Comparison of ENCODE assay signal across 8 cellular contexts in the genomic region with DNA sequence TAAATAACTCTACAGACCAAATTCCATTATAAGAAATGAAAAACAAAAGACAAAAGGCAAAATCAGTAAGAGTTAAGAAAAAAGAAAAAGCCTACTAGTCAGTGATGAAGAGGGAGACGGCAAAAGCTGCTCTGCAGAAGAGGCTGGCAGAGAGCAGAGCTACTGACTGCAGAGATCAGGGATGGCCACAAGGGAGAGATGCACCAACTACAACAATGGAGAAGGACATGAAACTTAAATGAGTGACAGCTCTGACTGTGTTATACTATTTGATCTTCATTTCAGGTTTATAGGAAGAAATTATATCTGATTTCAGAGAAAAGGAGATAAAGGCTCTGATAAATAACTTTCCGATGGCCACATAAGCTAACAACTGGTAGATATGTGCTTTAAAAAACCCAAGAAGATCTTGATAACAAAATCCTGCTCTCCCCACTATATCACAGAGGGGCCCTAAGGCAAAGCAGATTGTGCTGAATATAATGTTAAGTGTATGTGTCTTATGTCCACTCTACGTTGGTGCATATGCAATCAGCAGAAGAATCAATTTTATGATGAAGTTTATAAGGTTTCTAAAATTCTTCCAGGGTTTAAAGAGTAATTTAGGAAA. TPM values are rescaled to one million over a fixed set of nuclear protein-coding genes. Genes with fewer than 3 reads are reported as not detected.
DNase-seq lines count a peak whose midpoint lies in the region; ATAC-seq and TF ChIP-seq lines count a peak whose summit lies in the region.

No MANE protein-coding gene starts in this region.

- H3K4me3 Mint-ChIP-seq in activated CD4-positive, alpha-beta memory T cell treated with anti-CD3 and anti-CD28 coated beads for 36 hours = no peak overlapping the region

- no peaks in the 10 kb centered on the region for H3K27me3 Mint-ChIP-seq in activated CD4-positive, alpha-beta memory T cell treated with anti-CD3 and anti-CD28 coated beads for 36 hours

- H3K4me1 ChIP-seq in A673 (ENCODE audit: insufficient read depth, low read length, poor library complexity, severe bottlenecking) (no peaks in the 10 kb centered on the region), mucosa of descending colon (ENCODE audit: low read depth) (no peaks in the 10 kb centered on the region), lower lobe of right lung (no peaks in the 10 kb centered on the region)

- no peak overlapping the region for H3K4me3 ChIP-seq in A673 (ENCODE audit: low read depth, low read length, poor library complexity, severe bottlenecking)
- H3K4me3 ChIP-seq in LNCaP clone FGC (ENCODE audit: low read depth, low read length) = no peak overlapping the region
- H3K4me3 ChIP-seq in mucosa of descending colon = no peak overlapping the region
- no peak overlapping the region for H3K4me3 ChIP-seq in lower lobe of right lung

- BruUV-seq in A673 (replicated peaks; lab: Mats Ljungman, UMichigan) = no TSS peak

- H3K9me3 Mint-ChIP-seq in activated CD4-positive, alpha-beta memory T cell treated with anti-CD3 and anti-CD28 coated beads for 36 hours = no peaks in the 10 kb centered on the region

- H3K27me3 ChIP-seq in A673 (replicated peaks; ENCODE audit: insufficient read depth, low read depth, low read length, poor library complexity) (no peaks in the 10 kb centered on the region), lower lobe of right lung (ENCODE audit: low read depth) (no peaks in the 10 kb centered on the region)

- peaks cover 7% of the 10 kb centered on the region for H3K4me1 Mint-ChIP-seq in activated CD4-positive, alpha-beta memory T cell treated with anti-CD3 and anti-CD28 coated beads for 36 hours (ENCODE audit: low read depth)

- intact Hi-C loops in A673 (cut with micrococcal nuclease; ENCODE audit: unreplicated experiment) (no loop called here), mucosa of descending colon (cut with DNase I, micrococcal nuclease) (no loop called here), lower lobe of right lung (cut with DNase I) (no loop called here)
- intact Hi-C loops in activated CD4-positive, alpha-beta memory T cell treated with anti-CD3 and anti-CD28 coated beads for 36 hours (cut with micrococcal nuclease) = loop anchor here (5.0 kb wide), 1 partner anchor 129 kb away; a partner anchor contains a TSS

- ATAC-seq in GM18498 (IDR thresholded peaks at IDR 0.05; ENCODE audit: unreplicated experiment) (peak; percentile 74), mucosa of descending colon (peak; percentile 53), HG02973 (IDR thresholded peaks at IDR 0.05; ENCODE audit: unreplicated experiment) (no peak), lower lobe of right lung (no peak)

- no peak overlapping the region for H3K27ac Mint-ChIP-seq in activated CD4-positive, alpha-beta memory T cell treated with anti-CD3 and anti-CD28 coated beads for 36 hours

- peaks cover 15% of the 10 kb centered on the region for H3K36me3 ChIP-seq in A673 (ENCODE audit: insufficient read depth, low read length, poor library complexity, severe bottlenecking)
- H3K36me3 ChIP-seq in mucosa of descending colon (ENCODE audit: low read depth) = no peaks in the 10 kb centered on the region
- peaks cover 61% of the 10 kb centered on the region for H3K36me3 ChIP-seq in lower lobe of right lung

- POLR2A ChIA-PET in A673 (lab: Charles Lee; ENCODE audit: low non-redundant PET) = no interaction called here
- POLR2A ChIA-PET in activated CD4-positive, alpha-beta memory T cell treated with anti-CD3 and anti-CD28 coated beads for 36 hours (lab: Charles Lee) = no interaction called here

- DNase-seq in A673 (ENCODE audit: low spot score) (peak; percentile 2), LNCaP clone FGC (ENCODE audit: low read depth) (no peak), cerebellum (ENCODE audit: low spot score) (peak; percentile 14), mucosa of descending colon (no peak), lower lobe of right lung (no peak)
- no peak for DNase-seq in activated CD4-positive, alpha-beta memory T cell treated with anti-CD3 and anti-CD28 coated beads for 36 hours

- CTCF ChIA-PET in A673 (lab: Charles Lee) = no interaction called here
- CTCF ChIA-PET in activated CD4-positive, alpha-beta memory T cell treated with anti-CD3 and anti-CD28 coated beads for 36 hours (lab: Charles Lee) = interaction anchor here (1.1 to 3.1 kb wide), 6 partner anchors 10 to 130 kb away, joined by 3 to 22 read pairs (median 5); a partner anchor contains a TSS

- peaks cover 23% of the 10 kb centered on the region for H3K36me3 Mint-ChIP-seq in activated CD4-positive, alpha-beta memory T cell treated with anti-CD3 and anti-CD28 coated beads for 36 hours

- H3K27ac ChIP-seq in A673 (ENCODE audit: low read depth, low read length, poor library complexity, severe bottlenecking) = no peak overlapping the region
- H3K27ac ChIP-seq in lower lobe of right lung = no peak overlapping the region

- H3K9me3 ChIP-seq in A673 (ENCODE audit: low read depth, low read length, poor library complexity, severe bottlenecking) (no peaks in the 10 kb centered on the region), mucosa of descending colon (no peaks in the 10 kb centered on the region), lower lobe of right lung (no peaks in the 10 kb centered on the region)

- no peak for TF ChIP-seq CTCF in A673 (conservative IDR thresholded peaks at IDR 0.05; ENCODE audit: low read depth, low read length)
- peak; percentile 45 for TF ChIP-seq CTCF in LNCaP clone FGC (IDR thresholded peaks at IDR 0.05; ENCODE audit: control insufficient read depth, extremely low read depth, insufficient read depth)
- no peak for TF ChIP-seq CTCF in mucosa of descending colon (IDR thresholded peaks at IDR 0.05)
- TF ChIP-seq CTCF in lower lobe of right lung (IDR thresholded peaks at IDR 0.05) = no peak

RNA-seq across cellular contexts. Expression of a gene that starts 58.4 kb away (rescaled TPM):
- 10.9 and 11.1 TPM in 2 replicates for total RNA-seq in A673 (2021)
- 15.9 TPM for total RNA-seq in cerebellum
- total RNA-seq in mucosa of descending colon = 10 to 100 TPM; 12.2 to 17.8 (median 14.2) TPM
- total RNA-seq in activated CD4-positive, alpha-beta memory T cell treated with anti-CD3 and anti-CD28 coated beads for 36 hours = 10 to 100 TPM; 18.6 to 20.6 TPM
- 11.8 TPM for total RNA-seq in lower lobe of right lung

Comparison
In these comparisons a context has a peak if more than half of its experiments do, and no peak if none do; other contexts are left out.
1. DNase-seq: peak in A673 (single experiment) and cerebellum (single experiment); none in LNCaP clone FGC (single experiment), mucosa of descending colon (0 of 3), activated CD4-positive, alpha-beta memory T cell treated with anti-CD3 and anti-CD28 coated beads for 36 hours (single experiment) and lower lobe of right lung (single experiment).
2. ATAC-seq: peak in GM18498 (single experiment) and mucosa of descending colon (single experiment); none in HG02973 (single experiment) and lower lobe of right lung (0 of 2).